14 cellular contexts compared by ENCODE assay signal in genomic region chr13:110015253-110015652, GRCh38.
A peak's percentile ranks its signal among the peaks of the same experiment; 100 is the strongest.
DNase-seq lines count a peak whose midpoint lies in the region; ATAC-seq and TF ChIP-seq lines count a peak whose summit lies in the region.
"Had no signal": no experiment of that assay in that cellular context is flagged by ENCODE, and none has a peak within 500 bp of the region (broad histone marks: within the 10 kb centered on the region; RNA-seq: fewer than 3 reads in every experiment).

No MANE protein-coding gene starts in this region.

- H3K36me3 ChIP-seq in right lobe of liver (no peaks in the 10 kb centered on the region), right atrium auricular region (no peaks in the 10 kb centered on the region)

- H3K9me3 ChIP-seq in right lobe of liver (no peaks in the 10 kb centered on the region), right atrium auricular region (no peaks in the 10 kb centered on the region)

- 25% methylated on average over 6 of the region's 6 CpGs for WGBS in right lobe of liver (ENCODE audit: insufficient coverage, low coverage, low lambda C conversion rate, missing lambda C conversion rate)

- intact Hi-C loops in right lobe of liver (cut with DNase I): no loop called here

- no peak overlapping the region for H3K27ac ChIP-seq in right lobe of liver
- no peak overlapping the region for H3K27ac ChIP-seq in right atrium auricular region

- DNase-seq in DMS53 (lab: John Stamatoyannopoulos, UW) (peak; percentile 84), NCI-H146 (lab: John Stamatoyannopoulos, UW) (peak; percentile 57), SHP77 (lab: John Stamatoyannopoulos, UW) (peak; percentile 50 to 73), right lobe of liver (peak; percentile 79 to 85 (median 79)), NCI-H2171 treated with DMSO at 0.1 percent for 48 hours (lab: John Stamatoyannopoulos, UW) (no peak), right atrium auricular region (ENCODE audit: low spot score) (no peak), D341Med (ENCODE audit: low spot score) (no peak)
- no peak for DNase-seq in activated naive CD4-positive, alpha-beta T cell (lab: John Stamatoyannopoulos, UW)
- DNase-seq: activated effector memory CD4-positive, alpha-beta T cell treated with anti-CD3 and anti-CD28 coated beads, Interleukin-2, amount 50 U/mL, for 16 hours; C1 segment of cervical spinal cord; stimulated activated CD4-positive, alpha-beta T cell treated with anti-CD3 and anti-CD28 coated beads, Interleukin-2, amount 100 ng/mL, for 48 hours; stimulated activated naive CD8-positive, alpha-beta T cell treated with anti-CD3 and anti-CD28 coated beads, Interleukin-15, Interleukin-2, amounts not matched to agents 100 U/mL and 50 U/mL, for 24 hours; T-helper 1 cell had no signal

- TF ChIP-seq POLR2A in right lobe of liver (IDR thresholded peaks at IDR 0.05): no peak

- ATAC-seq in right lobe of liver: peak; percentile 83 to 91 (median 90)
- ATAC-seq: esophagus mucosa; stimulated activated naive CD8-positive, alpha-beta T cell treated with anti-CD3 and anti-CD28 coated beads, Interleukin-15, Interleukin-2, amounts not matched to agents 100 U/mL and 50 U/mL, for 24 hours had no signal

- H3K4me3 ChIP-seq in right lobe of liver: no peak overlapping the region
- no peak overlapping the region for H3K4me3 ChIP-seq in right atrium auricular region

- H3K27me3 ChIP-seq in right lobe of liver (no peaks in the 10 kb centered on the region), right atrium auricular region (no peaks in the 10 kb centered on the region)

- TF ChIP-seq CTCF in right lobe of liver (IDR thresholded peaks at IDR 0.05) (no peak), right atrium auricular region (IDR thresholded peaks at IDR 0.05) (no peak)

- H3K4me1 ChIP-seq in right lobe of liver (peaks cover 0 to 12% (median 0%) of the 10 kb centered on the region in 4 donors), right atrium auricular region (peaks cover 0 to 15% of the 10 kb centered on the region in 2 donors)

Comparison
In these comparisons a context has a peak if more than half of its experiments do, and no peak if none do; other contexts are left out.
1. DNase-seq: peak in DMS53 (single experiment), NCI-H146 (single experiment), SHP77 (2 of 2) and right lobe of liver (3 of 3); none in NCI-H2171 treated with DMSO at 0.1 percent for 48 hours (single experiment), right atrium auricular region (single experiment), D341Med (single experiment) and activated naive CD4-positive, alpha-beta T cell (0 of 4).